21 cellular contexts compared by ENCODE assay signal in genomic region chr9:17993009-17993408, GRCh38.
DNase-seq lines count a peak whose midpoint lies in the region; ATAC-seq, FAIRE-seq and TF ChIP-seq lines count a peak whose summit lies in the region.
"Had no signal": no experiment of that assay in that cellular context is flagged by ENCODE, and none has a peak within 500 bp of the region (broad histone marks: within the 10 kb centered on the region; RNA-seq: fewer than 3 reads in every experiment).

No MANE protein-coding gene starts in this region.

- no peaks in the 10 kb centered on the region for H3K27me3 Mint-ChIP-seq in osteocyte (ENCODE audit: unreplicated experiment)
- H3K27me3 Mint-ChIP-seq: B cell; CD4-positive, alpha-beta T cell had no signal

- no peak overlapping the region for H3K4me3 Mint-ChIP-seq in osteocyte (ENCODE audit: unreplicated experiment)
- H3K4me3 Mint-ChIP-seq: B cell; CD4-positive, alpha-beta T cell; CD8-positive, alpha-beta T cell had no signal

- H3K9me3 Mint-ChIP-seq in osteocyte (ENCODE audit: unreplicated experiment): no peaks in the 10 kb centered on the region

- TF ChIP-seq POLR2A in transverse colon (IDR thresholded peaks at IDR 0.05): no peak

- no peaks in the 10 kb centered on the region for H3K27me3 ChIP-seq in pancreas
- no peaks in the 10 kb centered on the region for H3K27me3 ChIP-seq in transverse colon
- H3K27me3 ChIP-seq: BLaER1 treated with 17β-estradiol and CSF1 and Interleukin-3, amounts not matched to agents 10 nM and 100 nM had no signal

- H3K4me3 ChIP-seq in pancreas (no peak overlapping the region), transverse colon (no peak overlapping the region)
- H3K4me3 ChIP-seq: A549; BLaER1 treated with 17β-estradiol and CSF1 and Interleukin-3, amounts not matched to agents 10 nM and 100 nM had no signal

- H3K4me1 ChIP-seq in pancreas (no peaks in the 10 kb centered on the region), transverse colon (peaks cover 4 to 41% (median 19%) of the 10 kb centered on the region in 4 donors)
- H3K4me1 ChIP-seq: A549; BLaER1 treated with 17β-estradiol and CSF1 and Interleukin-3, amounts not matched to agents 10 nM and 100 nM; Caco-2 had no signal

- TF ChIP-seq EP300 in transverse colon (IDR thresholded peaks at IDR 0.05; ENCODE audit: low read depth): no peak

- H3K27ac Mint-ChIP-seq in osteocyte (ENCODE audit: unreplicated experiment): no peak overlapping the region
- H3K27ac Mint-ChIP-seq: B cell; CD4-positive, alpha-beta T cell; CD8-positive, alpha-beta T cell had no signal

- in situ Hi-C loops in transverse colon (cut with MboI; ENCODE audit: low pct_ligation_motif_present in 1 of 4, low pct_unique_long_range_greater_than_20kb in 1 of 4, low sequenced_read_pairs in 3 of 4): no loop called here

- 49 to 61% methylated on average over 1 of the region's 1 CpG for WGBS in pancreas, 2 donors
- WGBS in transverse colon (ENCODE audit: low coverage in 1 of 2), 2 donors: 27 to 37% methylated on average over 1 of the region's 1 CpG

- no peaks in the 10 kb centered on the region for H3K36me3 Mint-ChIP-seq in osteocyte (ENCODE audit: unreplicated experiment)
- H3K36me3 Mint-ChIP-seq: CD8-positive, alpha-beta T cell had no signal

- ATAC-seq in left colon (peak; percentile 88), pancreas (no peak), GM19035 (IDR thresholded peaks at IDR 0.05; ENCODE audit: unreplicated experiment) (no peak)
- ATAC-seq: A549; CD8-positive, alpha-beta T cell had no signal

- DNase-seq in left colon: no peak
- no peak for DNase-seq in pancreas
- no peak for DNase-seq in transverse colon
- DNase-seq in hepatic stellate cell (ENCODE audit: low spot score): no peak
- no peak for DNase-seq in osteocyte (ENCODE audit: extremely low spot score, unreplicated experiment)
- DNase-seq: AML-193; Caco-2; Calu3; CD4-positive, alpha-beta T cell; CD8-positive, alpha-beta T cell; DMS79 treated with DMSO at 0.1 percent for 48 hours; GF-D8 had no signal

- H3K27ac ChIP-seq in pancreas: no peak overlapping the region
- H3K27ac ChIP-seq in transverse colon: peak overlapping the region; percentile 32 to 61 (median 46)
- H3K27ac ChIP-seq: 22Rv1; A549; BLaER1 treated with 17β-estradiol and CSF1 and Interleukin-3, amounts not matched to agents 10 nM and 100 nM; C4-2B had no signal

- peaks cover 11% of the 10 kb centered on the region for H3K4me1 Mint-ChIP-seq in osteocyte (ENCODE audit: unreplicated experiment)
- H3K4me1 Mint-ChIP-seq: B cell had no signal

- H3K9me3 ChIP-seq in pancreas (no peaks in the 10 kb centered on the region), transverse colon (no peaks in the 10 kb centered on the region)
- H3K9me3 ChIP-seq: A549; BLaER1 treated with 17β-estradiol and CSF1 and Interleukin-3, amounts not matched to agents 10 nM and 100 nM; Caco-2 had no signal

- intact Hi-C loops in left colon (cut with DNase I, micrococcal nuclease) (no loop called here), pancreas (cut with DNase I) (no loop called here), transverse colon (cut with DNase I; ENCODE audit: low total_unique reads) (no loop called here)

- peak; percentile 24 for FAIRE-seq in colon (lab: Jason Lieb, UNC)
- peak; percentile 56 for FAIRE-seq in pancreas (lab: Jason Lieb, UNC)
- FAIRE-seq: A549, G401.6, GM12891 had no signal

- no peaks in the 10 kb centered on the region for H3K36me3 ChIP-seq in pancreas
- no peaks in the 10 kb centered on the region for H3K36me3 ChIP-seq in transverse colon
- H3K36me3 ChIP-seq: BLaER1 treated with 17β-estradiol and CSF1 and Interleukin-3, amounts not matched to agents 10 nM and 100 nM had no signal

- TF ChIP-seq CTCF in pancreas (IDR thresholded peaks at IDR 0.05): no peak
- TF ChIP-seq CTCF in transverse colon (IDR thresholded peaks at IDR 0.05): no peak
- no peak for TF ChIP-seq CTCF in osteocyte (IDR thresholded peaks at IDR 0.05)

Comparison
In these comparisons a context has a peak if more than half of its experiments do, and no peak if none do; other contexts are left out.
1. H3K27ac ChIP-seq: peak in transverse colon (4 of 4); none in pancreas (0 of 4).